In the genomic region with DNA sequence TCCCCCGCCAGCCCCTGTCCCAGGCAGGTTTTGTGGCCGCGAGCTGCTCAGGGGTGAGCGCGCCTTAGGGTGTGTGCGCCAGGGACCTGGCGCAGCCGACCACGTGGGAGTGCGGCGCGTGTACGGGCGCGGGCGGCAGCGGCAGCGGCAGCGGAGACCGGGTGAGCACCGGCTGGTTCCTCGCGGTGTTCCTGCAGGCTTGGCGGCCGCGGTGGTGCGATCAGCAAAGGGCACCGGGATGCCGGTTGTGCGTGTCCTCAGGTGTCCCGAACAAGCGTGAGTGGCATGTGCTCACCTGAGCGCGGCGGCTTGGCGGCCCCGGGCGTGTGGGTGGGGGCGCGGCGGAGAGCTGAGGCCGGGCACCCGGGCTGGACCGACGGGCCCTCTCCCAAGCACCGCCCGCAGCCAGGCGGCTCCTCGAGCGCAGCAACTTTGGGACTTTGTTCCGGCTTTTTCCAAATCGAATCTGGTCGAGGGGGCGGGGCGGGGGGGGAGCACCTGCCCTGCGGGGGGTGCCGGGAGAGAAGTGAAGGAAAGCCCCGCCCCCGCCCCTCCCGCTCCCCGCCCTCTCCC, we compare ENCODE assay signal across 6 cellular contexts. TPM values are rescaled to one million over a fixed set of nuclear protein-coding genes. Genes with fewer than 3 reads are reported as not detected.
A peak's percentile ranks its signal among the peaks of the same experiment; 100 is the strongest.
DNase-seq lines count a peak whose midpoint lies in the region; ATAC-seq and TF ChIP-seq lines count a peak whose summit lies in the region.

No MANE protein-coding gene starts in this region.

- H3K27me3 Mint-ChIP-seq in activated T-cell treated with anti-CD3 and anti-CD28 coated beads, Interleukin-2, amount 50 U/mL, for 4 hours (ENCODE audit: low read depth), result peaks cover 29% of the 10 kb centered on the region

- H3K36me3 ChIP-seq in HUES64 (ENCODE audit: insufficient read depth, low read length) (no peaks in the 10 kb centered on the region), left lung (peaks cover 0 to 3% of the 10 kb centered on the region in 2 donors), aorta (ENCODE audit: control insufficient read depth in 1 of 2, insufficient read depth in 2 of 2, low read length in 1 of 2) (no peaks in the 10 kb centered on the region)

- intact Hi-C loops in left lung (cut with DNase I), result no loop called here
- intact Hi-C loops in aorta (cut with DNase I), result no loop called here
- intact Hi-C loops in posterior vena cava (cut with DNase I), result no loop called here

- ATAC-seq in activated T-cell treated with anti-CD3 and anti-CD28 coated beads, Interleukin-2, amount 50 U/mL, for 4 hours, result peak; percentile 59 to 61
- peak; percentile 39 for ATAC-seq in left lung
- peak; percentile 45 for ATAC-seq in aorta (ENCODE audit: low FRiP score)
- no peak for ATAC-seq in HG03571 (IDR thresholded peaks at IDR 0.05; ENCODE audit: unreplicated experiment)

- H3K4me1 ChIP-seq in HUES64 (ENCODE audit: insufficient read depth, low read length) (peaks cover 29% of the 10 kb centered on the region), left lung (peaks cover 21 to 46% of the 10 kb centered on the region in 2 donors), aorta (ENCODE audit: control insufficient read depth in 1 of 2, insufficient read depth in 2 of 2, low read length in 2 of 2) (no peaks in the 10 kb centered on the region)

- 1% methylated on average over 55 of the region's 61 CpGs for WGBS in HUES64
- WGBS in aorta, 2 donors, result 0 to 1% methylated on average over 47 to 61 of the region's 61 CpGs

- no peak for TF ChIP-seq CTCF in left lung (IDR thresholded peaks at IDR 0.05)

- H3K4me3 Mint-ChIP-seq in activated T-cell treated with anti-CD3 and anti-CD28 coated beads, Interleukin-2, amount 50 U/mL, for 4 hours, result peak overlapping the region; percentile 78

- H3K27ac ChIP-seq in HUES64 (ENCODE audit: low read depth, low read length) (peak overlapping the region; percentile 58; the same call in 1 of the 2 replicates), left lung (no peak overlapping the region), aorta (ENCODE audit: low read depth in 1 of 2, low read length in 2 of 2) (no peak overlapping the region)

- H3K4me1 Mint-ChIP-seq in activated T-cell treated with anti-CD3 and anti-CD28 coated beads, Interleukin-2, amount 50 U/mL, for 4 hours (ENCODE audit: low read depth), result peaks cover 8% of the 10 kb centered on the region

- DNase-seq in activated T-cell treated with anti-CD3 and anti-CD28 coated beads, Interleukin-2, amount 50 U/mL, for 4 hours, result peak; percentile 35
- DNase-seq in left lung (peak in 1 of 2 donors; percentile 84), aorta (peak in 1 of 2 donors; percentile 53), posterior vena cava (ENCODE audit: low spot score) (no peak)

- H3K27me3 ChIP-seq in HUES64 (ENCODE audit: insufficient read depth, low read length) (peaks cover 35% of the 10 kb centered on the region), left lung (peaks cover 13 to 46% of the 10 kb centered on the region in 2 donors), aorta (ENCODE audit: control insufficient read depth in 1 of 2, insufficient read depth in 2 of 2, low read length in 1 of 2) (no peaks in the 10 kb centered on the region)

- no peaks in the 10 kb centered on the region for H3K9me3 ChIP-seq in HUES64 (ENCODE audit: insufficient read depth, low read depth, low read length)
- no peaks in the 10 kb centered on the region for H3K9me3 ChIP-seq in left lung
- H3K9me3 ChIP-seq in aorta (ENCODE audit: control insufficient read depth, low read length), result no peaks in the 10 kb centered on the region

- no peaks in the 10 kb centered on the region for H3K36me3 Mint-ChIP-seq in activated T-cell treated with anti-CD3 and anti-CD28 coated beads, Interleukin-2, amount 50 U/mL, for 4 hours (ENCODE audit: insufficient read depth)

- H3K9ac ChIP-seq in HUES64 (ENCODE audit: low read depth, low read length), result peak overlapping the region; percentile 86

- H3K9me3 Mint-ChIP-seq in activated T-cell treated with anti-CD3 and anti-CD28 coated beads, Interleukin-2, amount 50 U/mL, for 4 hours, result no peaks in the 10 kb centered on the region

- H3K4me3 ChIP-seq in HUES64 (ENCODE audit: low read length), result peak overlapping the region; percentile 71
- H3K4me3 ChIP-seq in left lung, result peak overlapping the region; percentile 33 to 48
- H3K4me3 ChIP-seq in aorta (ENCODE audit: low read length in 2 of 2), result peak overlapping the region; percentile 0 to 37

RNA-seq across cellular contexts. Expression of a gene that starts 0.3 kb away (rescaled TPM):
- 17.2 TPM for polyA plus RNA-seq in HUES64 (2013, experiment 1 of 2)
- 18.0 TPM for polyA plus RNA-seq in HUES64 (2013, experiment 2 of 2)
- 1 to 10 TPM; 3.9 to 6.1 (median 5.2) TPM for total RNA-seq in activated T-cell treated with anti-CD3 and anti-CD28 coated beads, Interleukin-2, amount 50 U/mL, for 4 hours
- total RNA-seq in left lung (1 to 10 TPM; 2.5 to 3.9 TPM), aorta (1 to 10 TPM in 1 of 2 donors, not detected in 1; 1.1 TPM), posterior vena cava (1 to 10 TPM in 1 of 2 donors, under 1 TPM in 1; 0.43 to 3.2 TPM)
- 10 to 100 TPM in 1 of 2 donors, not detected in 1; 13.3 TPM for polyA plus RNA-seq in aorta

RNA-seq across cellular contexts. Expression of a gene that starts 14.3 kb away (rescaled TPM):
- polyA plus RNA-seq in HUES64 (2013, experiment 1 of 2), result 1.4 TPM
- polyA plus RNA-seq in HUES64 (2013, experiment 2 of 2), result 3.0 TPM
- under 1 TPM; 0.61 to 0.99 (median 0.79) TPM for total RNA-seq in activated T-cell treated with anti-CD3 and anti-CD28 coated beads, Interleukin-2, amount 50 U/mL, for 4 hours
- total RNA-seq in left lung, result 10 to 100 TPM; 14.4 to 14.7 TPM
- total RNA-seq in aorta, result 10 to 100 TPM in 1 of 2 donors, 1 to 10 TPM in 1; 8.4 to 14.8 TPM
- polyA plus RNA-seq in aorta, result 10 to 100 TPM in 1 of 2 donors, 1 to 10 TPM in 1; 5.3 to 11.3 TPM
- 10 to 100 TPM; 10.7 to 11.3 TPM for total RNA-seq in posterior vena cava

RNA-seq across cellular contexts. Expression of a gene that starts 37.3 kb away (rescaled TPM):
- polyA plus RNA-seq in HUES64 (2013, experiment 1 of 2), result 0.80 TPM
- polyA plus RNA-seq in HUES64 (2013, experiment 2 of 2), result 1.3 TPM
- total RNA-seq in activated T-cell treated with anti-CD3 and anti-CD28 coated beads, Interleukin-2, amount 50 U/mL, for 4 hours, result under 1 TPM in 1 of 3 donors, not detected in 2; 0.20 TPM
- total RNA-seq in left lung, result 10 to 100 TPM; 79.2 to 91.3 TPM
- 10 to 100 TPM in 1 of 2 donors, 1 to 10 TPM in 1; 7.2 to 13.5 TPM for total RNA-seq in aorta
- polyA plus RNA-seq in aorta, result 10 to 100 TPM; 34.3 to 51.9 TPM
- 10 to 100 TPM in 1 of 2 donors, 1 to 10 TPM in 1; 8.2 to 39.3 TPM for total RNA-seq in posterior vena cava

RNA-seq across cellular contexts. Expression of a gene that starts 50.4 kb away (rescaled TPM):
- 49.9 TPM for polyA plus RNA-seq in HUES64 (2013, experiment 1 of 2)
- 45.5 TPM for polyA plus RNA-seq in HUES64 (2013, experiment 2 of 2)
- 10 to 100 TPM; 36.0 to 49.1 (median 44.5) TPM for total RNA-seq in activated T-cell treated with anti-CD3 and anti-CD28 coated beads, Interleukin-2, amount 50 U/mL, for 4 hours
- total RNA-seq in left lung, result 100 to 1,000 TPM; 142 to 185 TPM
- total RNA-seq in aorta, result 10 to 100 TPM; 58.7 to 62.0 TPM
- polyA plus RNA-seq in aorta, result 10 to 100 TPM; 52.0 to 88.0 TPM
- total RNA-seq in posterior vena cava, result 10 to 100 TPM; 56.7 to 73.4 TPM

RNA-seq across cellular contexts. Expression of a gene that starts 52.8 kb away (rescaled TPM):
- polyA plus RNA-seq in HUES64 (2013, experiment 1 of 2), result not detected
- not detected for polyA plus RNA-seq in HUES64 (2013, experiment 2 of 2)
- not detected for total RNA-seq in activated T-cell treated with anti-CD3 and anti-CD28 coated beads, Interleukin-2, amount 50 U/mL, for 4 hours
- total RNA-seq in left lung, result 1 to 10 TPM; 1.5 to 1.9 TPM
- not detected for total RNA-seq in aorta
- polyA plus RNA-seq in aorta, result 1 to 10 TPM in 1 of 2 donors, not detected in 1; 1.5 TPM
- total RNA-seq in posterior vena cava, result not detected

Comparison
In these comparisons a context has a peak if more than half of its experiments do, and no peak if none do; other contexts are left out.
1. H3K4me3 ChIP-seq: peak in every context shown above with its lines; median percentile 71 in HUES64; 40 in left lung; 18 in aorta.
2. RNA of a gene that starts 14.3 kb away (total RNA-seq): 8.4 to 14.8 TPM in aorta, 14.4 to 14.7 TPM in left lung and 10.7 to 11.3 TPM in posterior vena cava; 0.61 to 0.99 TPM in activated T-cell treated with anti-CD3 and anti-CD28 coated beads, Interleukin-2, amount 50 U/mL, for 4 hours; every median in the first group is over 4 times any median in the second.
3. RNA of a gene that starts 37.3 kb away (total RNA-seq): 79.2 to 91.3 TPM in left lung, 8.2 to 39.3 TPM in posterior vena cava and 7.2 to 13.5 TPM in aorta; 0.20 TPM in activated T-cell treated with anti-CD3 and anti-CD28 coated beads, Interleukin-2, amount 50 U/mL, for 4 hours; every median in the first group is over 4 times any median in the second.